29 cellular contexts compared by ENCODE assay signal in genomic region chr13:34869737-34870136, GRCh38.
"Had no signal": no experiment of that assay in that cellular context is flagged by ENCODE, and none has a peak within 500 bp of the region (broad histone marks: within the 10 kb centered on the region; RNA-seq: fewer than 3 reads in every experiment).

No MANE protein-coding gene starts in this region.

- H3K9me3 ChIP-seq: colonic mucosa, gastrocnemius medialis, mucosa of descending colon, right atrium auricular region, stomach, thyroid gland, upper lobe of left lung had no signal

- DNase-seq: colonic mucosa; effector CD8-positive, alpha-beta T cell; endodermal cell; foreskin fibroblast; gastrocnemius medialis; head of caudate nucleus; mucosa of descending colon; naive B cell; stimulated activated CD4-positive, alpha-beta T cell treated with anti-CD3 and anti-CD28 coated beads, Interleukin-12 subunit alpha, Interleukin-12 subunit beta, amount 100 ng/mL, for 4 hours; stimulated activated CD4-positive, alpha-beta T cell treated with anti-CD3 and anti-CD28 coated beads, Interleukin-1b, Interleukin-23, amount 100 ng/mL, for 48 hours; stimulated activated CD4-positive, alpha-beta T cell treated with anti-CD3 and anti-CD28 coated beads, Interleukin-4, amount 100 ng/mL, for 1 hour; stimulated activated naive CD4-positive, alpha-beta T cell treated with Interleukin-2 at 50 U/mL for 16 hours; stomach; thyroid gland; upper lobe of left lung had no signal

- H3K27ac Mint-ChIP-seq: dendritic cell treated with granulocyte-macrophage colony-stimulating factor and Interleukin-4, amounts not matched to agents 40 ng/mL and 50 ng/mL, for 4 days; endodermal cell; memory B cell; mesothelial cell of epicardium; natural killer cell treated with Interleukin-12 subunit alpha and Interleukin-12 subunit beta and Interleukin-15 and Interleukin-18, amount 100 ng/mL, for 72 hours; progenitor cell of endocrine pancreas; stimulated activated effector memory CD8-positive, alpha-beta T cell treated with anti-CD3 and anti-CD28 coated beads, Interleukin-12 subunit alpha, Interleukin-12 subunit beta, amount 100 ng/mL, for 72 hours had no signal

- H3K9me3 Mint-ChIP-seq: dendritic cell treated with granulocyte-macrophage colony-stimulating factor and Interleukin-4, amounts not matched to agents 40 ng/mL and 50 ng/mL, for 4 days; endodermal cell; memory B cell; neural crest cell had no signal

- H3K4me1 ChIP-seq: colonic mucosa, gastrocnemius medialis, parathyroid adenoma, right atrium auricular region, stomach, upper lobe of left lung had no signal

- H3K36me3 Mint-ChIP-seq: memory B cell; mesothelial cell of epicardium; naive B cell; stimulated activated effector memory CD8-positive, alpha-beta T cell treated with anti-CD3 and anti-CD28 coated beads, Interleukin-12 subunit alpha, Interleukin-12 subunit beta, amount 100 ng/mL, for 72 hours had no signal

- H3K9ac ChIP-seq: parathyroid adenoma had no signal

- H3K4me3 ChIP-seq: colonic mucosa, gastrocnemius medialis, lung, mucosa of descending colon, right atrium auricular region, smooth muscle cell, stomach, thyroid gland, upper lobe of left lung had no signal

- H3K27ac ChIP-seq: colonic mucosa, epithelial cell of prostate, gastrocnemius medialis, parathyroid adenoma, right atrium auricular region, stomach, thyroid gland, upper lobe of left lung had no signal

- FAIRE-seq: keratinocyte, urothelium cell line had no signal

- H3K4me2 ChIP-seq: smooth muscle cell had no signal

- H3K36me3 ChIP-seq: colonic mucosa, gastrocnemius medialis, right atrium auricular region, stomach, thyroid gland, upper lobe of left lung had no signal

- H3K4me3 Mint-ChIP-seq: dendritic cell treated with granulocyte-macrophage colony-stimulating factor and Interleukin-4, amounts not matched to agents 40 ng/mL and 50 ng/mL, for 4 days; endodermal cell; memory B cell; mesothelial cell of epicardium; naive B cell; natural killer cell treated with Interleukin-12 subunit alpha and Interleukin-12 subunit beta and Interleukin-15 and Interleukin-18, amount 100 ng/mL, for 72 hours; neural crest cell; stimulated activated effector memory CD8-positive, alpha-beta T cell treated with anti-CD3 and anti-CD28 coated beads, Interleukin-12 subunit alpha, Interleukin-12 subunit beta, amount 100 ng/mL, for 72 hours had no signal

- H3K79me2 ChIP-seq: parathyroid adenoma had no signal

- H2AFZ ChIP-seq: parathyroid adenoma had no signal

- H3K27me3 Mint-ChIP-seq: dendritic cell treated with granulocyte-macrophage colony-stimulating factor and Interleukin-4, amounts not matched to agents 40 ng/mL and 50 ng/mL, for 4 days; naive B cell; natural killer cell treated with Interleukin-12 subunit alpha and Interleukin-12 subunit beta and Interleukin-15 and Interleukin-18, amount 100 ng/mL, for 72 hours; progenitor cell of endocrine pancreas had no signal

- H3K4me1 Mint-ChIP-seq: memory B cell; naive B cell; stimulated activated effector memory CD8-positive, alpha-beta T cell treated with anti-CD3 and anti-CD28 coated beads, Interleukin-12 subunit alpha, Interleukin-12 subunit beta, amount 100 ng/mL, for 72 hours had no signal

- H3K27me3 ChIP-seq: colonic mucosa, gastrocnemius medialis, right atrium auricular region, stomach, thyroid gland, upper lobe of left lung had no signal
